Comparison of ENCODE assay signal across 9 cellular contexts in genomic region chr10:23065549-23065948, GRCh38. TPM values are rescaled to one million over a fixed set of nuclear protein-coding genes. Genes with fewer than 3 reads are reported as not detected.
DNase-seq lines count a peak whose midpoint lies in the region; ATAC-seq, FAIRE-seq and TF ChIP-seq lines count a peak whose summit lies in the region.
"Had no signal": no experiment of that assay in that cellular context is flagged by ENCODE, and none has a peak within 500 bp of the region (broad histone marks: within the 10 kb centered on the region; RNA-seq: fewer than 3 reads in every experiment).

No MANE protein-coding gene starts in this region.

- peak overlapping the region; percentile 76 for H2AFZ ChIP-seq in osteoblast (ENCODE audit: low read length)

- H3K4me2 ChIP-seq in osteoblast (ENCODE audit: insufficient read depth, low read length), result no peak overlapping the region

- H3K27me3 ChIP-seq in osteoblast (ENCODE audit: insufficient read depth, low read length), result peaks cover 4% of the 10 kb centered on the region

- no peaks in the 10 kb centered on the region for H3K9me3 ChIP-seq in osteoblast (ENCODE audit: low read depth, low read length)

- no peaks in the 10 kb centered on the region for H3K9me3 Mint-ChIP-seq in activated naive CD8-positive, alpha-beta T cell treated with anti-CD3 and anti-CD28 coated beads for 36 hours

- DNase-seq in T1000 (lab: John Stamatoyannopoulos, UW) (peak; percentile 36), frontal cortex (ENCODE audit: low spot score in 2 of 2) (peak; percentile 62 to 68), osteoblast (ENCODE audit: insufficient read length, low spot score, missing footprints) (peak; percentile 88), NCI-H2171 treated with DMSO at 0.1 percent for 48 hours (lab: John Stamatoyannopoulos, UW) (no peak)
- DNase-seq in activated naive CD8-positive, alpha-beta T cell treated with anti-CD3 and anti-CD28 coated beads for 36 hours, result no peak
- DNase-seq: mesendoderm had no signal

- H3K27me3 Mint-ChIP-seq in activated naive CD8-positive, alpha-beta T cell treated with anti-CD3 and anti-CD28 coated beads for 36 hours, result peaks cover 8% of the 10 kb centered on the region

- H3K4me3 ChIP-seq in osteoblast (ENCODE audit: insufficient read depth, low read length), result no peak overlapping the region

- ATAC-seq in GM21528 (IDR thresholded peaks at IDR 0.05; ENCODE audit: low FRiP score, unreplicated experiment), result no peak
- no peak for ATAC-seq in GM19455 (IDR thresholded peaks at IDR 0.05; ENCODE audit: unreplicated experiment)

- H3K4me1 Mint-ChIP-seq in activated naive CD8-positive, alpha-beta T cell treated with anti-CD3 and anti-CD28 coated beads for 36 hours, result peaks cover 3% of the 10 kb centered on the region

- no peak overlapping the region for H3K4me3 Mint-ChIP-seq in activated naive CD8-positive, alpha-beta T cell treated with anti-CD3 and anti-CD28 coated beads for 36 hours

- peak overlapping the region; percentile 23 for H3K27ac ChIP-seq in C4-2B
- no peak overlapping the region for H3K27ac ChIP-seq in osteoblast (ENCODE audit: low read depth, low read length)

- no peaks in the 10 kb centered on the region for H3K36me3 Mint-ChIP-seq in activated naive CD8-positive, alpha-beta T cell treated with anti-CD3 and anti-CD28 coated beads for 36 hours

- H3K36me3 ChIP-seq in osteoblast (ENCODE audit: insufficient read depth, low read length), result no peaks in the 10 kb centered on the region

- H3K27ac Mint-ChIP-seq in activated naive CD8-positive, alpha-beta T cell treated with anti-CD3 and anti-CD28 coated beads for 36 hours, result no peak overlapping the region

- no peaks in the 10 kb centered on the region for H3K79me2 ChIP-seq in osteoblast (ENCODE audit: insufficient read depth, low read length)

- no peaks in the 10 kb centered on the region for H4K20me1 ChIP-seq in osteoblast (ENCODE audit: insufficient read depth, low read length)

- peaks cover 10% of the 10 kb centered on the region for H3K4me1 ChIP-seq in osteoblast (ENCODE audit: insufficient read depth, low read length)

- TF ChIP-seq CTCF in C4-2B (conservative IDR thresholded peaks at IDR 0.05), result no peak
- no peak for TF ChIP-seq CTCF in osteoblast (IDR thresholded peaks at IDR 0.05; ENCODE audit: extremely low read depth, low read depth, low read length)

- peak; percentile 3 for FAIRE-seq in frontal cortex (lab: Jason Lieb, UNC)

RNA-seq across cellular contexts. Expression of gene MSRB2, which starts 29.8 kb away (rescaled TPM):
- total RNA-seq in frontal cortex (20.4 TPM), osteoblast (6.9 and 10.6 TPM in 2 replicates)
- total RNA-seq in activated naive CD8-positive, alpha-beta T cell treated with anti-CD3 and anti-CD28 coated beads for 36 hours, result 1 to 10 TPM; 6.3 to 7.9 TPM

Comparison
In these comparisons a context has a peak if more than half of its experiments do, and no peak if none do; other contexts are left out.
1. DNase-seq: peak in T1000 (single experiment), frontal cortex (2 of 2) and osteoblast (single experiment); none in NCI-H2171 treated with DMSO at 0.1 percent for 48 hours (single experiment) and activated naive CD8-positive, alpha-beta T cell treated with anti-CD3 and anti-CD28 coated beads for 36 hours (single experiment).